17 cellular contexts compared by ENCODE assay signal in the genomic region with DNA sequence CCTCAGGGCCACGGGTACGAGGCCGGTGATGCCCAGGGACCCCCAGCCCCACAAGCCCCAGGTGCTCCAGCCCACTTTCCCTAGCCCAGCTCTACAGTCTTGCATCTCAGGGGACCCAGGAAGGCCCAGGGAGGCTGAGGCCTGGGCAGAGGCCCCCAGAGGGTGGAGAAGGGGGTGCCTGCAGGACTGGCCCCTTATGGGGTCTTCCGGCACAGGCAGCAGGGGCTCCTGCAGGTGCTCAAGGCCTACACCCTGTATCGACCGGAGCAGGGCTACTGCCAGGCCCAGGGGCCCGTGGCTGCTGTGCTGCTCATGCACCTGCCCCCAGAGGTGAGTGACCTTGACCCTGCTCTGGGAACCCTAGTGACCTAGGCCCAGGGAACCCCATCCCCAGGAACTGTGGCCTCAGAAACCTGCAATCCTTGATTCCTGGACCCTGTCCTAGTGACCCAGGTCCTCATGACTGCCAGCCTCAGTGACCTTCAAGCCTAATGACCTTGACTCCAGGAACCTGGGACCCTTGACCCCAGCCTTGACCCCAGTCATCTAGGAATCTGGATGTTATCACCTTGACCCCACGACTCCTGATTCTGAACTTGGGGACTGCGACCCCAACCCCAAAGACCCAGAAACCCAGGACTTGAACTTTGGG. TPM values are rescaled to one million over a fixed set of nuclear protein-coding genes. Genes with fewer than 3 reads are reported as not detected.
DNase-seq lines count a peak whose midpoint lies in the region; ATAC-seq, FAIRE-seq and TF ChIP-seq lines count a peak whose summit lies in the region.
"Had no signal": no experiment of that assay in that cellular context is flagged by ENCODE, and none has a peak within 500 bp of the region (broad histone marks: within the 10 kb centered on the region; RNA-seq: fewer than 3 reads in every experiment).

No MANE protein-coding gene starts in this region.

- H4K20me1 ChIP-seq in astrocyte (ENCODE audit: insufficient read depth, low read length): peaks cover 5% of the 10 kb centered on the region

- H3K36me3 Mint-ChIP-seq in CD4-positive, alpha-beta memory T cell: peaks cover 20 to 37% of the 10 kb centered on the region in 2 donors
- H3K36me3 Mint-ChIP-seq in astrocyte (ENCODE audit: low read depth, unreplicated experiment): peaks cover 3% of the 10 kb centered on the region
- H3K36me3 Mint-ChIP-seq in natural killer cell treated with Interleukin-12 subunit alpha and Interleukin-12 subunit beta and Interleukin-15 and Interleukin-18, amount 100 ng/mL, for 72 hours: no peaks in the 10 kb centered on the region

- no peak for TF ChIP-seq CTCF in astrocyte (IDR thresholded peaks at IDR 0.05; ENCODE audit: insufficient read depth, low read depth, low read length)

- no peaks in the 10 kb centered on the region for H3K9me3 Mint-ChIP-seq in CD4-positive, alpha-beta memory T cell
- no peaks in the 10 kb centered on the region for H3K9me3 Mint-ChIP-seq in astrocyte (ENCODE audit: unreplicated experiment)
- no peaks in the 10 kb centered on the region for H3K9me3 Mint-ChIP-seq in natural killer cell treated with Interleukin-12 subunit alpha and Interleukin-12 subunit beta and Interleukin-15 and Interleukin-18, amount 100 ng/mL, for 72 hours

- peaks cover 22% of the 10 kb centered on the region for H3K36me3 ChIP-seq in CD4-positive, alpha-beta memory T cell (ENCODE audit: insufficient read depth, low read length)
- peaks cover 48% of the 10 kb centered on the region for H3K36me3 ChIP-seq in KOPT-K1 (ENCODE audit: insufficient read depth, low read length)
- H3K36me3 ChIP-seq in astrocyte (ENCODE audit: insufficient read depth, low read length): no peaks in the 10 kb centered on the region

- H3K4me1 ChIP-seq in CD4-positive, alpha-beta memory T cell (ENCODE audit: insufficient read depth, low read length): peaks cover 78% of the 10 kb centered on the region
- H3K4me1 ChIP-seq in astrocyte (ENCODE audit: insufficient read depth, low read length): peaks cover 8% of the 10 kb centered on the region

- H3K4me3 ChIP-seq in CD4-positive, alpha-beta memory T cell (ENCODE audit: low read length in 2 of 2): peak overlapping the region; percentile 77 to 99
- H3K4me3 ChIP-seq in astrocyte (ENCODE audit: insufficient read depth, low read depth, low read length): no peak overlapping the region
- H3K4me3 ChIP-seq: SK-N-MC had no signal

- no peak for ATAC-seq in natural killer cell treated with Interleukin-12 subunit alpha and Interleukin-12 subunit beta and Interleukin-15 and Interleukin-18, amount 100 ng/mL, for 72 hours
- ATAC-seq in GM21529 (IDR thresholded peaks at IDR 0.05; ENCODE audit: unreplicated experiment) (no peak), left lobe of liver (no peak)

- peaks cover 35 to 84% (median 47%) of the 10 kb centered on the region in 4 donors for H3K4me1 Mint-ChIP-seq in CD4-positive, alpha-beta memory T cell
- no peaks in the 10 kb centered on the region for H3K4me1 Mint-ChIP-seq in astrocyte (ENCODE audit: low read depth, unreplicated experiment)
- peaks cover 45 to 47% of the 10 kb centered on the region in 2 donors for H3K4me1 Mint-ChIP-seq in natural killer cell treated with Interleukin-12 subunit alpha and Interleukin-12 subunit beta and Interleukin-15 and Interleukin-18, amount 100 ng/mL, for 72 hours (ENCODE audit: low read depth in 2 of 2)

- peak overlapping the region; percentile 81 for H3K27ac ChIP-seq in CD4-positive, alpha-beta memory T cell (ENCODE audit: low read depth, low read length)
- H3K27ac ChIP-seq in KOPT-K1 (ENCODE audit: low read depth, low read length, poor library complexity, severe bottlenecking) (peak overlapping the region; percentile 96), astrocyte (ENCODE audit: low read depth, low read length) (no peak overlapping the region)
- H3K27ac ChIP-seq: epithelial cell of prostate, SK-N-MC had no signal

- no peaks in the 10 kb centered on the region for H3K27me3 Mint-ChIP-seq in CD4-positive, alpha-beta memory T cell
- peaks cover 14% of the 10 kb centered on the region for H3K27me3 Mint-ChIP-seq in astrocyte (ENCODE audit: low read depth, unreplicated experiment)
- no peaks in the 10 kb centered on the region for H3K27me3 Mint-ChIP-seq in natural killer cell treated with Interleukin-12 subunit alpha and Interleukin-12 subunit beta and Interleukin-15 and Interleukin-18, amount 100 ng/mL, for 72 hours

- CTCF ChIA-PET in CD4-positive, alpha-beta memory T cell (lab: Charles Lee; ENCODE audit: partially characterized antibody): interaction anchor here (1.1 to 5.7 kb wide), 4 partner anchors 8 to 33 kb away, joined by 3 to 65 read pairs (median 48); partner anchors contain the start of genes CARNS1, PTPRCAP and RPS6KB2

- no peak overlapping the region for H3K9ac ChIP-seq in astrocyte (ENCODE audit: low read length)

- POLR2A ChIA-PET in CD4-positive, alpha-beta memory T cell (lab: Charles Lee; ENCODE audit: partially characterized antibody): interaction anchor here (2.7 to 21.5 kb wide), 10 partner anchors 14 to 166 kb away, joined by 10 to 2262 read pairs (median 81); partner anchors contain the start of genes AIP, ANKRD13D, CARNS1 and CORO1B

- peaks cover 6% of the 10 kb centered on the region for H3K79me2 ChIP-seq in astrocyte (ENCODE audit: insufficient read depth, low read length)

- no peak for FAIRE-seq in astrocyte (lab: Jason Lieb, UNC)
- FAIRE-seq: GM18507, keratinocyte, urothelium cell line had no signal

- intact Hi-C loops in CD4-positive, alpha-beta memory T cell (cut with micrococcal nuclease): no loop called here

- H2AFZ ChIP-seq in astrocyte (ENCODE audit: low read depth, low read length): no peak overlapping the region

- peak overlapping the region; percentile 89 to 98 (median 96) for H3K27ac Mint-ChIP-seq in CD4-positive, alpha-beta memory T cell
- H3K27ac Mint-ChIP-seq in astrocyte (ENCODE audit: unreplicated experiment): no peak overlapping the region
- H3K27ac Mint-ChIP-seq in natural killer cell treated with Interleukin-12 subunit alpha and Interleukin-12 subunit beta and Interleukin-15 and Interleukin-18, amount 100 ng/mL, for 72 hours: peak overlapping the region; percentile 97

- no peak overlapping the region for H3K4me2 ChIP-seq in astrocyte (ENCODE audit: low read length)

- DNase-seq in CD4-positive, alpha-beta memory T cell: no peak
- no peak for DNase-seq in astrocyte (ENCODE audit: low read depth)
- no peak for DNase-seq in natural killer cell treated with Interleukin-12 subunit alpha and Interleukin-12 subunit beta and Interleukin-15 and Interleukin-18, amount 100 ng/mL, for 72 hours (ENCODE audit: low spot score)
- DNase-seq in NCI-H226: no peak
- no peak for DNase-seq in left lobe of liver (ENCODE audit: low spot score)
- DNase-seq: activated gamma-delta T cell, GDM1, glutamatergic neuron, NCI-H1417 had no signal

- H3K27me3 ChIP-seq in CD4-positive, alpha-beta memory T cell (ENCODE audit: insufficient read depth, low read length): no peaks in the 10 kb centered on the region
- peaks cover 7% of the 10 kb centered on the region for H3K27me3 ChIP-seq in astrocyte (ENCODE audit: insufficient read depth, low read length)

- no peaks in the 10 kb centered on the region for H3K9me3 ChIP-seq in CD4-positive, alpha-beta memory T cell (ENCODE audit: control insufficient read depth in 1 of 2, low read length in 2 of 2)
- H3K9me3 ChIP-seq in KOPT-K1 (ENCODE audit: insufficient read depth, low read length, poor library complexity, severe bottlenecking) (no peaks in the 10 kb centered on the region), astrocyte (ENCODE audit: insufficient read depth, low read depth, low read length) (no peaks in the 10 kb centered on the region)

- H3K4me3 Mint-ChIP-seq in CD4-positive, alpha-beta memory T cell: peak overlapping the region; percentile 93 to 100 (median 96)
- H3K4me3 Mint-ChIP-seq in astrocyte (ENCODE audit: unreplicated experiment): peak overlapping the region; percentile 50
- H3K4me3 Mint-ChIP-seq in natural killer cell treated with Interleukin-12 subunit alpha and Interleukin-12 subunit beta and Interleukin-15 and Interleukin-18, amount 100 ng/mL, for 72 hours: peak overlapping the region; percentile 91

RNA-seq across cellular contexts. Expression of gene TBC1D10C, which starts 1.9 kb away (rescaled TPM):
- total RNA-seq in CD4-positive, alpha-beta memory T cell: 100 to 1,000 TPM; 371 to 382 TPM
- 100 to 1,000 TPM; 316 to 331 TPM for polyA plus RNA-seq in CD4-positive, alpha-beta memory T cell
- total RNA-seq in astrocyte: 0.16 TPM in 1 of 2 replicates, not detected in the other
- total RNA-seq in natural killer cell treated with Interleukin-12 subunit alpha and Interleukin-12 subunit beta and Interleukin-15 and Interleukin-18, amount 100 ng/mL, for 72 hours: 10 to 100 TPM; 79.5 to 88.8 TPM
- total RNA-seq in left lobe of liver: 1.1 TPM
- total RNA-seq: NCI-H460 had no signal
- polyA plus RNA-seq: keratinocyte had no signal

RNA-seq across cellular contexts. Expression of gene PPP1CA, which starts 4.2 kb away (rescaled TPM):
- 100 to 1,000 TPM; 159 to 161 TPM for total RNA-seq in CD4-positive, alpha-beta memory T cell
- 100 to 1,000 TPM; 474 to 774 TPM for polyA plus RNA-seq in CD4-positive, alpha-beta memory T cell
- total RNA-seq in astrocyte (157 and 159 TPM in 2 replicates), left lobe of liver (63.1 TPM)
- 100 to 1,000 TPM; 317 to 378 TPM for total RNA-seq in natural killer cell treated with Interleukin-12 subunit alpha and Interleukin-12 subunit beta and Interleukin-15 and Interleukin-18, amount 100 ng/mL, for 72 hours

RNA-seq across cellular contexts. Expression of gene CARNS1, which starts 9.7 kb away (rescaled TPM):
- 1 to 10 TPM; 2.3 to 3.3 TPM for total RNA-seq in CD4-positive, alpha-beta memory T cell
- polyA plus RNA-seq in CD4-positive, alpha-beta memory T cell: under 1 TPM; 0.45 to 0.81 TPM
- total RNA-seq in astrocyte (0.10 and 0.23 TPM in 2 replicates), left lobe of liver (0.28 TPM)
- 1 to 10 TPM; 2.3 to 4.9 TPM for total RNA-seq in natural killer cell treated with Interleukin-12 subunit alpha and Interleukin-12 subunit beta and Interleukin-15 and Interleukin-18, amount 100 ng/mL, for 72 hours
- polyA plus RNA-seq: keratinocyte had no signal

RNA-seq across cellular contexts. Expression of gene RAD9A, which starts 14.0 kb away (rescaled TPM):
- 10 to 100 TPM; 51.8 to 55.9 TPM for total RNA-seq in CD4-positive, alpha-beta memory T cell
- polyA plus RNA-seq in CD4-positive, alpha-beta memory T cell: 1 to 10 TPM; 6.7 to 8.3 TPM
- total RNA-seq in astrocyte (9.2 and 9.4 TPM in 2 replicates), left lobe of liver (14.9 TPM)
- 10 to 100 TPM; 25.9 to 47.8 TPM for total RNA-seq in natural killer cell treated with Interleukin-12 subunit alpha and Interleukin-12 subunit beta and Interleukin-15 and Interleukin-18, amount 100 ng/mL, for 72 hours

RNA-seq across cellular contexts. Expression of gene RPS6KB2, which starts 22.5 kb away (rescaled TPM):
- 10 to 100 TPM; 78.1 to 79.9 TPM for total RNA-seq in CD4-positive, alpha-beta memory T cell
- 10 to 100 TPM; 55.2 to 58.3 TPM for polyA plus RNA-seq in CD4-positive, alpha-beta memory T cell
- 52.9 and 57.0 TPM in 2 replicates for total RNA-seq in astrocyte
- total RNA-seq in natural killer cell treated with Interleukin-12 subunit alpha and Interleukin-12 subunit beta and Interleukin-15 and Interleukin-18, amount 100 ng/mL, for 72 hours: 100 to 1,000 TPM in 1 of 2 donors, 10 to 100 TPM in 1; 95.8 to 112 TPM
- total RNA-seq in left lobe of liver: 31.5 TPM

Comparison
In these comparisons a context has a peak if more than half of its experiments do, and no peak if none do; other contexts are left out.
1. RNA of gene TBC1D10C, which starts 1.9 kb away (total RNA-seq): 371 to 382 TPM in CD4-positive, alpha-beta memory T cell and 79.5 to 88.8 TPM in natural killer cell treated with Interleukin-12 subunit alpha and Interleukin-12 subunit beta and Interleukin-15 and Interleukin-18, amount 100 ng/mL, for 72 hours; 1.1 TPM in left lobe of liver (single experiment) and 0.16 TPM in astrocyte; every median in the first group is over 10 times any median in the second.
2. Peak in every context shown above with its lines, with median percentiles within 50 percentile points of each other: H3K4me3 Mint-ChIP-seq.